Comparison of ENCODE assay signal across 20 cellular contexts in genomic region chr12:79874665-79875064, GRCh38.
DNase-seq lines count a peak whose midpoint lies in the region; ATAC-seq, FAIRE-seq and TF ChIP-seq lines count a peak whose summit lies in the region.
"Had no signal": no experiment of that assay in that cellular context is flagged by ENCODE, and none has a peak within 500 bp of the region (broad histone marks: within the 10 kb centered on the region; RNA-seq: fewer than 3 reads in every experiment).

No MANE protein-coding gene starts in this region.

- no peak overlapping the region for H4K91ac ChIP-seq in H1 (replicated peaks; ENCODE audit: insufficient read length, low read length)

- no peak for DNase-seq in stimulated activated naive CD8-positive, alpha-beta T cell treated with anti-CD3 and anti-CD28 coated beads, Interleukin-15, amount 100 ng/mL, for 72 hours
- peak in 1 of 2 experiments; percentile 13 for DNase-seq in H1 (ENCODE audit: low read depth in 1 of 2, low spot score in 2 of 2)
- peak; percentile 34 for DNase-seq in iPS-NIHi7 (ENCODE audit: extremely low spot score)
- DNase-seq in progenitor cell of endocrine pancreas (ENCODE audit: low spot score, unreplicated experiment) = no peak
- DNase-seq in MM.1S = no peak
- no peak for DNase-seq in epidermal melanocyte (ENCODE audit: insufficient read length, low spot score)
- DNase-seq: C1 segment of cervical spinal cord, COR-L47, MV-4-11, NCI-H1417, NCI-H2029, NCI-H510A, NCI-H82 had no signal

- no peak for TF ChIP-seq EP300 in H1 (IDR thresholded peaks at IDR 0.05; ENCODE audit: borderline replicate concordance in 1 of 2, low read depth in 2 of 2, low read length in 2 of 2)

- H3K9ac ChIP-seq in H1 (replicated peaks in 1 of 4; ENCODE audit: extremely low read depth in 1 of 4, low read depth in 3 of 4, low read length in 3 of 4) (no peak overlapping the region), MM.1S (ENCODE audit: low read length) (no peak overlapping the region)

- no peak overlapping the region for H3K4ac ChIP-seq in H1 (replicated peaks; ENCODE audit: insufficient read length, low read depth, low read length)

- no peak for TF ChIP-seq POLR2A in H1 (IDR thresholded peaks at IDR 0.05; ENCODE audit: control extremely low read depth in 1 of 2, low read depth in 2 of 2, low read length in 2 of 2)

- H2BK120ac ChIP-seq in H1 (replicated peaks; ENCODE audit: low read depth, low read length) = no peak overlapping the region

- peak overlapping the region in 1 of 2 experiments; percentile 12; a peak in 1 of 4 replicates for H3K4me2 ChIP-seq in H1 (ENCODE audit: insufficient read depth in 1 of 2, low read depth in 2 of 2, low read length in 2 of 2)
- H3K4me2 ChIP-seq in MM.1S (ENCODE audit: low read depth, low read length) = no peak overlapping the region
- H3K4me2 ChIP-seq: A549 had no signal

- TF ChIP-seq CTCF in H1 (IDR thresholded peaks at IDR 0.05; ENCODE audit: control extremely low read depth in 1 of 3, insufficient read depth in 1 of 3, low read depth in 1 of 3, low read length in 3 of 3) (no peak), progenitor cell of endocrine pancreas (IDR thresholded peaks at IDR 0.05; ENCODE audit: unreplicated experiment) (no peak), MM.1S (IDR thresholded peaks at IDR 0.05; ENCODE audit: low read length) (no peak)

- peak overlapping the region; percentile 61 for H3K27ac Mint-ChIP-seq in stimulated activated naive CD8-positive, alpha-beta T cell treated with anti-CD3 and anti-CD28 coated beads, Interleukin-15, Interleukin-2, amounts not matched to agents 100 ng/mL and 50 ng/mL, for 24 hours
- H3K27ac Mint-ChIP-seq in stimulated activated naive CD8-positive, alpha-beta T cell treated with anti-CD3 and anti-CD28 coated beads, Interleukin-15, amount 100 ng/mL, for 72 hours = no peak overlapping the region
- peak overlapping the region; percentile 44 for H3K27ac Mint-ChIP-seq in progenitor cell of endocrine pancreas

- no peaks in the 10 kb centered on the region for H3K27me3 Mint-ChIP-seq in stimulated activated naive CD8-positive, alpha-beta T cell treated with anti-CD3 and anti-CD28 coated beads, Interleukin-15, Interleukin-2, amounts not matched to agents 100 ng/mL and 50 ng/mL, for 24 hours
- H3K27me3 Mint-ChIP-seq in stimulated activated naive CD8-positive, alpha-beta T cell treated with anti-CD3 and anti-CD28 coated beads, Interleukin-15, amount 100 ng/mL, for 72 hours = no peaks in the 10 kb centered on the region
- H3K27me3 Mint-ChIP-seq in progenitor cell of endocrine pancreas = no peaks in the 10 kb centered on the region

- POLR2A ChIA-PET in H1 (lab: Charles Lee; ENCODE audit: partially characterized antibody) = no interaction called here

- H3K9me3 Mint-ChIP-seq in stimulated activated naive CD8-positive, alpha-beta T cell treated with anti-CD3 and anti-CD28 coated beads, Interleukin-15, Interleukin-2, amounts not matched to agents 100 ng/mL and 50 ng/mL, for 24 hours = no peaks in the 10 kb centered on the region
- peaks cover 0 to 5% of the 10 kb centered on the region in 2 donors for H3K9me3 Mint-ChIP-seq in stimulated activated naive CD8-positive, alpha-beta T cell treated with anti-CD3 and anti-CD28 coated beads, Interleukin-15, amount 100 ng/mL, for 72 hours
- no peaks in the 10 kb centered on the region for H3K9me3 Mint-ChIP-seq in progenitor cell of endocrine pancreas (ENCODE audit: low read depth)

- H3K23ac ChIP-seq in H1 (ENCODE audit: insufficient read length) = no peak overlapping the region

- peak; percentile 76 for FAIRE-seq in H1 (lab: Jason Lieb, UNC)
- FAIRE-seq: A549, H54, HTR-8/SVneo had no signal

- H3K4me1 ChIP-seq in H1 (replicated peaks in 1 of 4; ENCODE audit: control insufficient read depth in 3 of 4, insufficient read depth in 4 of 4, low read length in 3 of 4) = peaks cover 0 to 7% (median 3%) of the 10 kb centered on the region in 4 experiments; a peak in 5 of 7 replicates
- H3K4me1 ChIP-seq in MM.1S (ENCODE audit: low read length) = no peaks in the 10 kb centered on the region

- no peak overlapping the region for H2BK20ac ChIP-seq in H1 (ENCODE audit: low read length)

- CTCF ChIA-PET in H1 (lab: Charles Lee; ENCODE audit: partially characterized antibody) = interaction anchor here (2.0 kb wide), 1 partner anchor 13 kb away, joined by 11 read pairs; no protein-coding TSS in a partner anchor

- no peaks in the 10 kb centered on the region for H3K23me2 ChIP-seq in H1 (ENCODE audit: low read depth, low read length)

- no peak overlapping the region for H3K14ac ChIP-seq in H1 (ENCODE audit: insufficient read length)

- H2BK5ac ChIP-seq in H1 (ENCODE audit: low read depth, low read length) = no peak overlapping the region

- no peaks in the 10 kb centered on the region; the same call in 1 of the 2 replicates for H3K79me1 ChIP-seq in H1 (ENCODE audit: low read depth, low read length)

- TF ChIP-seq RAD21 in H1 (IDR thresholded peaks at IDR 0.05 in 1 of 2, conservative IDR thresholded peaks at IDR 0.05 in 1 of 2; ENCODE audit: low read depth in 2 of 2, low read length in 2 of 2) = no peak

- no peak overlapping the region for H3K27ac ChIP-seq in H1 (ENCODE audit: low read depth, low read length)
- H3K27ac ChIP-seq in MM.1S (ENCODE audit: low read length) = no peak overlapping the region
- H3K27ac ChIP-seq: A549, HL-60 had no signal

- H3F3A ChIP-seq in MM.1S (ENCODE audit: insufficient read depth, low read length) = no peaks in the 10 kb centered on the region

- H3K27me3 ChIP-seq in H1 (replicated peaks in 1 of 4; ENCODE audit: control insufficient read depth in 3 of 4, extremely low read depth in 1 of 4, insufficient read depth in 3 of 4, low read length in 3 of 4) (no peaks in the 10 kb centered on the region), MM.1S (replicated peaks; ENCODE audit: insufficient read depth, low read length) (no peaks in the 10 kb centered on the region)

- H2BK15ac ChIP-seq in H1 (ENCODE audit: low read length) = no peak overlapping the region

- H3K36me3 ChIP-seq in H1 (ENCODE audit: control insufficient read depth in 2 of 4, insufficient read depth in 4 of 4, low read length in 3 of 4) = peaks cover 0 to 6% (median 0%) of the 10 kb centered on the region in 4 experiments; a peak in 2 of 8 replicates
- peaks cover 10% of the 10 kb centered on the region; the same call in 1 of the 2 replicates for H3K36me3 ChIP-seq in MM.1S (replicated peaks; ENCODE audit: insufficient read depth, low read length)

- no peak overlapping the region for H3K18ac ChIP-seq in H1 (ENCODE audit: extremely low read depth, low read length)

- no peak overlapping the region for H4K8ac ChIP-seq in H1 (ENCODE audit: extremely low read depth, insufficient read depth, low read length)

- no peak overlapping the region for H3K56ac ChIP-seq in H1 (replicated peaks; ENCODE audit: insufficient read length, low read depth, low read length)

- H3K79me2 ChIP-seq in H1 (ENCODE audit: control insufficient read depth in 1 of 2, insufficient read depth in 2 of 2, low read length in 2 of 2) (peaks cover 0 to 74% of the 10 kb centered on the region in 2 experiments; a peak in 2 of 4 replicates), MM.1S (ENCODE audit: low read length) (peaks cover 87% of the 10 kb centered on the region)

- H3K4me3 Mint-ChIP-seq in stimulated activated naive CD8-positive, alpha-beta T cell treated with anti-CD3 and anti-CD28 coated beads, Interleukin-15, Interleukin-2, amounts not matched to agents 100 ng/mL and 50 ng/mL, for 24 hours = no peak overlapping the region
- H3K4me3 Mint-ChIP-seq in stimulated activated naive CD8-positive, alpha-beta T cell treated with anti-CD3 and anti-CD28 coated beads, Interleukin-15, amount 100 ng/mL, for 72 hours = no peak overlapping the region
- H3K4me3 Mint-ChIP-seq in progenitor cell of endocrine pancreas (ENCODE audit: low read depth) = no peak overlapping the region

- peaks cover 68% of the 10 kb centered on the region for H3K4me1 Mint-ChIP-seq in stimulated activated naive CD8-positive, alpha-beta T cell treated with anti-CD3 and anti-CD28 coated beads, Interleukin-15, Interleukin-2, amounts not matched to agents 100 ng/mL and 50 ng/mL, for 24 hours (ENCODE audit: low read depth)
- peaks cover 13% of the 10 kb centered on the region for H3K4me1 Mint-ChIP-seq in stimulated activated naive CD8-positive, alpha-beta T cell treated with anti-CD3 and anti-CD28 coated beads, Interleukin-15, amount 100 ng/mL, for 72 hours
- H3K4me1 Mint-ChIP-seq in progenitor cell of endocrine pancreas (ENCODE audit: low read depth) = peaks cover 4% of the 10 kb centered on the region

- H3K4me3 ChIP-seq in H1 (ENCODE audit: extremely low read depth in 1 of 4, insufficient read depth in 2 of 4, low read depth in 3 of 4, low read length in 4 of 4) = no peak overlapping the region
- H3K4me3 ChIP-seq in MM.1S (ENCODE audit: low read length) = no peak overlapping the region
- H3K4me3 ChIP-seq: A549 had no signal

- H3K36me3 Mint-ChIP-seq in stimulated activated naive CD8-positive, alpha-beta T cell treated with anti-CD3 and anti-CD28 coated beads, Interleukin-15, Interleukin-2, amounts not matched to agents 100 ng/mL and 50 ng/mL, for 24 hours (ENCODE audit: low read depth) = peaks cover 60% of the 10 kb centered on the region
- H3K36me3 Mint-ChIP-seq in progenitor cell of endocrine pancreas (ENCODE audit: insufficient read depth) = peaks cover 11% of the 10 kb centered on the region

- H4K20me1 ChIP-seq in H1 (replicated peaks in 1 of 2; ENCODE audit: control insufficient read depth in 1 of 2, insufficient read depth in 2 of 2, low read length in 2 of 2) (peaks cover 0 to 3% of the 10 kb centered on the region in 2 experiments), MM.1S (ENCODE audit: insufficient read depth, low read length) (no peaks in the 10 kb centered on the region)

- no peaks in the 10 kb centered on the region for H3K9me3 ChIP-seq in H1 (ENCODE audit: insufficient read depth in 2 of 2, low read depth in 1 of 2, low read length in 1 of 2)
- H3K9me3 ChIP-seq in MM.1S (replicated peaks; ENCODE audit: insufficient read depth, low read length) = no peaks in the 10 kb centered on the region
- H3K9me3 ChIP-seq: A549 had no signal

- H4K5ac ChIP-seq in H1 (ENCODE audit: insufficient read length, low read depth, low read length) = no peak overlapping the region

- no peak for ATAC-seq in stimulated activated naive CD8-positive, alpha-beta T cell treated with anti-CD3 and anti-CD28 coated beads, Interleukin-15, amount 100 ng/mL, for 72 hours
- no peak for ATAC-seq in GM19328 (IDR thresholded peaks at IDR 0.05; ENCODE audit: unreplicated experiment)
- ATAC-seq: A549, Panc1 had no signal

- H2AFZ ChIP-seq in H1 (ENCODE audit: low read length) = no peak overlapping the region
- no peak overlapping the region for H2AFZ ChIP-seq in MM.1S (ENCODE audit: low read length)

- no peak overlapping the region for H2AK5ac ChIP-seq in H1 (ENCODE audit: low read depth, low read length)

- no peaks in the 10 kb centered on the region for H3K9me2 ChIP-seq in MM.1S (replicated peaks; ENCODE audit: insufficient read depth, low read length)

- no peak overlapping the region for H2BK12ac ChIP-seq in H1 (ENCODE audit: low read depth, low read length)

Comparison
In these comparisons a context has a peak if more than half of its experiments do, and no peak if none do; other contexts are left out.
1. H3K27ac Mint-ChIP-seq: peak in stimulated activated naive CD8-positive, alpha-beta T cell treated with anti-CD3 and anti-CD28 coated beads, Interleukin-15, Interleukin-2, amounts not matched to agents 100 ng/mL and 50 ng/mL, for 24 hours (single experiment) and progenitor cell of endocrine pancreas (single experiment); none in stimulated activated naive CD8-positive, alpha-beta T cell treated with anti-CD3 and anti-CD28 coated beads, Interleukin-15, amount 100 ng/mL, for 72 hours (0 of 2).